In the genomic region with DNA sequence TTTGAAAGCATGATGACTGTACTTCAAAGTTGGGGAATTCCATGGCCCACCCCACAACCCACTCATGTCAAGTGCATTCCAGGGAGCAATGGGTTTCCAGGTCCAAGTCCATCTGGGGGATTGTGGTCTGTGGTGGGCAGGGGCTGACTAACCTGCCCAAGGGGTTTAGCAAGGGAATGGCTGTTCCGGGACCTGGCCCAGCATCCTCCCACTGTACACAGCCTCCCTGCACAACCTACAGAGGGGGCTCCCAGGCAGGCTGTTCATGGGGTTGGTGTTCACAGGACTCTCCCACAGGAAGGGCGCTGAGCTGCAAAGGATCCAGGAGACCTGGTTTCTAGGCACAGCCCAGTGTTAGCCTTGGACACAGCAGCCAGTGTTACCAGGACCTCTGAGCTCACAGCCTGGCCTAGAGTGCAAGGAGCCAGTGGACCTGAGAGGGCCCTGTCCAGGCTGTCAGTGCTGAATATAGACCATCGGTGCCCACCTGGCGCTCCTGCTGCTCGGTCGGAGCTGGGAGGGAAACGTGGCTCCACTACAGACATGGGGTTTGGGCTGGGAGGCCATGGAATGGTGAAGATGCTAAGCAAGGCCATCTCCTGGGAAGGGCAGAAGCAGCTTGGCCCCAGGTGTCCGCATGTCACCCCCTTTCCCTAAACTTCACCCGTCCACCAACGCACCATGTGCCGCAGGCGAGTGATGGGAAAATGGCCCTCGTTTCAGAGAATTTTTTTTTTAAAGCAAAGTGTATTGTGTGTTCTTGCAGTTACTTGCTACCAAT, we compare ENCODE assay signal across 1 cellular context.
TF ChIP-seq lines count a peak whose summit lies in the region.

No MANE protein-coding gene starts in this region.

TF ChIP-seq in IMR-90, 13 proteins besides CTCF, POLR2A, EP300 and RAD21 (continued from another document):
- TF ChIP-seq MAZ (IDR thresholded peaks at IDR 0.05; ENCODE audit: borderline replicate concordance, low read depth, low read length) (no peak), MXI1 (IDR thresholded peaks at IDR 0.05; ENCODE audit: borderline replicate concordance, low read depth, low read length) (no peak), SMC3 (IDR thresholded peaks at IDR 0.05; ENCODE audit: low read depth, low read length) (no peak), NFE2L2 (IDR thresholded peaks at IDR 0.05; ENCODE audit: low read depth, low read length) (no peak), FOS (IDR thresholded peaks at IDR 0.05; ENCODE audit: low read depth, low read length) (no peak), RCOR1 (IDR thresholded peaks at IDR 0.05; ENCODE audit: insufficient replicate concordance, low read length) (no peak)
